In the genomic region with DNA sequence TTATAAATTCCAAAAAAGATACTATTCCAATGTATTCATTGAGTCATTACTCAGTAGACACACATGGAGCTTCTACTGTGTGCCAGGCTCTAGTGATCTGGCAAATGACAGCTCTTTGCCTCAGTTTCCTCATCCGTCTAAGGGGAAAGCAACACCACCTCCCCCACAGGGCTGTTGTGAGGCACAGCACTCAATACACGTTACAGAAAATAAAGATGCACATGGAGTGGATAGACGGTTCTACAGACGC, we compare ENCODE assay signal across 7 cellular contexts. TPM values are rescaled to one million over a fixed set of nuclear protein-coding genes. Genes with fewer than 3 reads are reported as not detected.
DNase-seq lines count a peak whose midpoint lies in the region; ATAC-seq and TF ChIP-seq lines count a peak whose summit lies in the region.

No MANE protein-coding gene starts in this region.

- no peak for TF ChIP-seq RAD21 in liver (IDR thresholded peaks at IDR 0.05)

- H3K27me3 Mint-ChIP-seq in activated naive CD8-positive, alpha-beta T cell: no peaks in the 10 kb centered on the region

- H3K27me3 ChIP-seq in HUES6 (ENCODE audit: control insufficient read depth, insufficient read depth, low read length) (no peaks in the 10 kb centered on the region), liver (ENCODE audit: control insufficient read depth in 4 of 4, insufficient read depth in 4 of 4, low read length in 3 of 4) (no peaks in the 10 kb centered on the region)

- H3K9me3 ChIP-seq in HUES6 (ENCODE audit: control insufficient read depth, insufficient read depth, low read depth, low read length) (no peaks in the 10 kb centered on the region), liver (ENCODE audit: control insufficient read depth in 4 of 4, low read length in 3 of 4) (no peaks in the 10 kb centered on the region)

- ATAC-seq in GM21447 (IDR thresholded peaks at IDR 0.05; ENCODE audit: unreplicated experiment) (no peak), HG03442 (IDR thresholded peaks at IDR 0.05; ENCODE audit: unreplicated experiment) (no peak)

- H3K36me3 ChIP-seq in HUES6 (ENCODE audit: control insufficient read depth, insufficient read depth, low read length): no peaks in the 10 kb centered on the region
- H3K36me3 ChIP-seq in liver (ENCODE audit: control insufficient read depth in 4 of 4, insufficient read depth in 3 of 4, low read depth in 1 of 4, low read length in 3 of 4): no peaks in the 10 kb centered on the region

- TF ChIP-seq CTCF in liver (IDR thresholded peaks at IDR 0.05; ENCODE audit: low read depth, low read length, missing input control): no peak

- peaks cover 80% of the 10 kb centered on the region for H3K4me1 ChIP-seq in HUES6 (ENCODE audit: control insufficient read depth, insufficient read depth, low read length)
- peaks cover 15 to 59% (median 36%) of the 10 kb centered on the region in 4 donors for H3K4me1 ChIP-seq in liver (ENCODE audit: control insufficient read depth in 4 of 4, insufficient read depth in 4 of 4, low read length in 3 of 4)

- H3K9me3 Mint-ChIP-seq in activated naive CD8-positive, alpha-beta T cell (ENCODE audit: low read depth): no peaks in the 10 kb centered on the region

- peak overlapping the region; percentile 3; the same call in 1 of the 2 replicates for H3K27ac ChIP-seq in HUES6 (ENCODE audit: low read depth, low read length)
- H3K27ac ChIP-seq in liver (ENCODE audit: low read depth in 1 of 2, low read length in 2 of 2): peak overlapping the region; percentile 88 to 90

- 76% methylated on average over 4 of the region's 4 CpGs for WGBS in liver

- H3K36me3 Mint-ChIP-seq in activated naive CD8-positive, alpha-beta T cell: no peaks in the 10 kb centered on the region

- peaks cover 48% of the 10 kb centered on the region for H3K4me1 Mint-ChIP-seq in activated naive CD8-positive, alpha-beta T cell (ENCODE audit: low read depth)

- DNase-seq in superior temporal gyrus (ENCODE audit: extremely low spot score) (peak; percentile 85), posterior cingulate gyrus (no peak)

- no peak overlapping the region for H3K4me3 Mint-ChIP-seq in activated naive CD8-positive, alpha-beta T cell

- peak overlapping the region; percentile 34 for H3K27ac Mint-ChIP-seq in activated naive CD8-positive, alpha-beta T cell

- H3K9ac ChIP-seq in HUES6 (ENCODE audit: low read length) (peak overlapping the region; percentile 63), liver (ENCODE audit: low read depth in 1 of 2, low read length in 2 of 2) (peak overlapping the region in 1 of 2 donors; percentile 22)

- intact Hi-C loops in posterior cingulate gyrus (cut with DNase I): no loop called here

- H3K4me3 ChIP-seq in HUES6 (ENCODE audit: low read depth, low read length): no peak overlapping the region; the same call in 1 of the 2 replicates
- H3K4me3 ChIP-seq in liver (ENCODE audit: low read depth in 1 of 3, low read length in 3 of 3): no peak overlapping the region

TF ChIP-seq in liver, 16 proteins besides CTCF, POLR2A, EP300 and RAD21:
- no peak for TF ChIP-seq HNF4G (IDR thresholded peaks at IDR 0.05)
- TF ChIP-seq, protein P1, sequence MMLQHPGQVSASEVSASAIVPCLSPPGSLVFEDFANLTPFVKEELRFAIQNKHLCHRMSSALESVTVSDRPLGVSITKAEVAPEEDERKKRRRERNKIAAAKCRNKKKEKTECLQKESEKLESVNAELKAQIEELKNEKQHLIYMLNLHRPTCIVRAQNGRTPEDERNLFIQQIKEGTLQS (IDR thresholded peaks at IDR 0.05): no peak
- TF ChIP-seq EGR1 (IDR thresholded peaks at IDR 0.05; ENCODE audit: low read depth in 2 of 2): no peak
- TF ChIP-seq TAF1 (conservative IDR thresholded peaks at IDR 0.05): no peak
- no peak for TF ChIP-seq FOXA2 (IDR thresholded peaks at IDR 0.05)
- TF ChIP-seq RXRA (IDR thresholded peaks at IDR 0.05): no peak
- no peak for TF ChIP-seq JUND (IDR thresholded peaks at IDR 0.05)
- TF ChIP-seq, protein P2, sequence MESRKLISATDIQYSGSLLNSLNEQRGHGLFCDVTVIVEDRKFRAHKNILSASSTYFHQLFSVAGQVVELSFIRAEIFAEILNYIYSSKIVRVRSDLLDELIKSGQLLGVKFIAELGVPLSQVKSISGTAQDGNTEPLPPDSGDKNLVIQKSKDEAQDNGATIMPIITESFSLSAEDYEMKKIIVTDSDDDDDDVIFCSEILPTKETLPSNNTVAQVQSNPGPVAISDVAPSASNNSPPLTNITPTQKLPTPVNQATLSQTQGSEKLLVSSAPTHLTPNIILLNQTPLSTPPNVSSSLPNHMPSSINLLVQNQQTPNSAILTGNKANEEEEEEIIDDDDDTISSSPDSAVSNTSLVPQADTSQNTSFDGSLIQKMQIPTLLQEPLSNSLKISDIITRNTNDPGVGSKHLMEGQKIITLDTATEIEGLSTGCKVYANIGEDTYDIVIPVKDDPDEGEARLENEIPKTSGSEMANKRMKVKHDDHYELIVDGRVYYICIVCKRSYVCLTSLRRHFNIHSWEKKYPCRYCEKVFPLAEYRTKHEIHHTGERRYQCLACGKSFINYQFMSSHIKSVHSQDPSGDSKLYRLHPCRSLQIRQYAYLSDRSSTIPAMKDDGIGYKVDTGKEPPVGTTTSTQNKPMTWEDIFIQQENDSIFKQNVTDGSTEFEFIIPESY (IDR thresholded peaks at IDR 0.05): no peak
- TF ChIP-seq, protein P3, sequence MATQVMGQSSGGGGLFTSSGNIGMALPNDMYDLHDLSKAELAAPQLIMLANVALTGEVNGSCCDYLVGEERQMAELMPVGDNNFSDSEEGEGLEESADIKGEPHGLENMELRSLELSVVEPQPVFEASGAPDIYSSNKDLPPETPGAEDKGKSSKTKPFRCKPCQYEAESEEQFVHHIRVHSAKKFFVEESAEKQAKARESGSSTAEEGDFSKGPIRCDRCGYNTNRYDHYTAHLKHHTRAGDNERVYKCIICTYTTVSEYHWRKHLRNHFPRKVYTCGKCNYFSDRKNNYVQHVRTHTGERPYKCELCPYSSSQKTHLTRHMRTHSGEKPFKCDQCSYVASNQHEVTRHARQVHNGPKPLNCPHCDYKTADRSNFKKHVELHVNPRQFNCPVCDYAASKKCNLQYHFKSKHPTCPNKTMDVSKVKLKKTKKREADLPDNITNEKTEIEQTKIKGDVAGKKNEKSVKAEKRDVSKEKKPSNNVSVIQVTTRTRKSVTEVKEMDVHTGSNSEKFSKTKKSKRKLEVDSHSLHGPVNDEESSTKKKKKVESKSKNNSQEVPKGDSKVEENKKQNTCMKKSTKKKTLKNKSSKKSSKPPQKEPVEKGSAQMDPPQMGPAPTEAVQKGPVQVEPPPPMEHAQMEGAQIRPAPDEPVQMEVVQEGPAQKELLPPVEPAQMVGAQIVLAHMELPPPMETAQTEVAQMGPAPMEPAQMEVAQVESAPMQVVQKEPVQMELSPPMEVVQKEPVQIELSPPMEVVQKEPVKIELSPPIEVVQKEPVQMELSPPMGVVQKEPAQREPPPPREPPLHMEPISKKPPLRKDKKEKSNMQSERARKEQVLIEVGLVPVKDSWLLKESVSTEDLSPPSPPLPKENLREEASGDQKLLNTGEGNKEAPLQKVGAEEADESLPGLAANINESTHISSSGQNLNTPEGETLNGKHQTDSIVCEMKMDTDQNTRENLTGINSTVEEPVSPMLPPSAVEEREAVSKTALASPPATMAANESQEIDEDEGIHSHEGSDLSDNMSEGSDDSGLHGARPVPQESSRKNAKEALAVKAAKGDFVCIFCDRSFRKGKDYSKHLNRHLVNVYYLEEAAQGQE (IDR thresholded peaks at IDR 0.05): no peak
- TF ChIP-seq, protein P4, sequence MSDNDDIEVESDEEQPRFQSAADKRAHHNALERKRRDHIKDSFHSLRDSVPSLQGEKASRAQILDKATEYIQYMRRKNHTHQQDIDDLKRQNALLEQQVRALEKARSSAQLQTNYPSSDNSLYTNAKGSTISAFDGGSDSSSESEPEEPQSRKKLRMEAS (IDR thresholded peaks at IDR 0.05): no peak
- TF ChIP-seq YY1 (IDR thresholded peaks at IDR 0.05): no peak
- no peak for TF ChIP-seq GABPA (IDR thresholded peaks at IDR 0.05 in 1 of 2, conservative IDR thresholded peaks at IDR 0.05 in 1 of 2)
- no peak for TF ChIP-seq SP1 (IDR thresholded peaks at IDR 0.05)
- TF ChIP-seq NR2F2 (IDR thresholded peaks at IDR 0.05): no peak
- no peak for TF ChIP-seq FOXA1 (IDR thresholded peaks at IDR 0.05)
- TF ChIP-seq HNF4A (conservative IDR thresholded peaks at IDR 0.05): no peak

RNA-seq across cellular contexts. Expression of a gene that starts 6.5 kb away (rescaled TPM):
- 1,000 to 10,000 TPM; 3,688 to 8,306 TPM for total RNA-seq in liver
- 1,000 to 10,000 TPM in 1 of 2 donors, 10 to 100 TPM in 1; 11.9 to 3,868 TPM for polyA plus RNA-seq in liver

RNA-seq across cellular contexts. Expression of a gene that starts 32.6 kb away (rescaled TPM):
- total RNA-seq in liver: 10 to 100 TPM; 33.7 to 59.5 TPM
- polyA plus RNA-seq in liver: 10 to 100 TPM; 45.6 to 62.0 TPM
